ENCODE assay signal across 10 cellular contexts in genomic region chr3:187807086-187807862, GRCh38.
DNase-seq lines count a peak whose midpoint lies in the region; TF ChIP-seq lines count a peak whose summit lies in the region.
"Had no signal": no experiment of that assay in that cellular context is flagged by ENCODE, and none has a peak within 500 bp of the region (broad histone marks: within the 10 kb centered on the region; RNA-seq: fewer than 3 reads in every experiment).

No MANE protein-coding gene starts in this region.

- H2AFZ ChIP-seq in PC-9 (no peak overlapping the region), mammary epithelial cell (ENCODE audit: low read depth, low read length) (no peak overlapping the region), osteoblast (ENCODE audit: low read length) (no peak overlapping the region)

- H3K27me3 ChIP-seq in PC-9 (ENCODE audit: insufficient read depth, low read depth) (no peaks in the 10 kb centered on the region), mammary epithelial cell (ENCODE audit: insufficient read depth, low read length) (no peaks in the 10 kb centered on the region), thyroid gland (no peaks in the 10 kb centered on the region), osteoblast (ENCODE audit: insufficient read depth, low read length) (peaks cover 4% of the 10 kb centered on the region)

- H3K4me1 Mint-ChIP-seq in immature natural killer cell: peaks cover 7 to 19% of the 10 kb centered on the region in 2 donors

- no peaks in the 10 kb centered on the region for H3K9me2 ChIP-seq in PC-9 (ENCODE audit: insufficient read depth)

- POLR2A ChIA-PET in PC-9 (lab: Charles Lee; ENCODE audit: unreplicated experiment): interaction anchor here (0.7 kb wide), 1 partner anchor 82 kb away, joined by 4 read pairs; no protein-coding TSS in a partner anchor

- H3K79me2 ChIP-seq in PC-9 (ENCODE audit: low read depth) (no peaks in the 10 kb centered on the region), mammary epithelial cell (ENCODE audit: insufficient read depth, low read length) (no peaks in the 10 kb centered on the region), osteoblast (ENCODE audit: insufficient read depth, low read length) (no peaks in the 10 kb centered on the region)

- H3K9me3 Mint-ChIP-seq in immature natural killer cell: no peaks in the 10 kb centered on the region

- H3K27ac ChIP-seq in PC-9 (peak overlapping the region; percentile 87), mammary epithelial cell (ENCODE audit: insufficient read depth, low read depth, low read length) (no peak overlapping the region), thyroid gland (no peak overlapping the region), osteoblast (ENCODE audit: low read depth, low read length) (no peak overlapping the region)

- H3K4me2 ChIP-seq in PC-9 (peak overlapping the region; percentile 81), mammary epithelial cell (ENCODE audit: insufficient read depth, low read depth, low read length) (no peak overlapping the region), osteoblast (ENCODE audit: insufficient read depth, low read length) (no peak overlapping the region)

- dilution Hi-C loops in mammary epithelial cell (cut with HindIII; ENCODE audit: low sequenced_read_pairs): loop anchor here (5.0 kb wide), 2 partner anchors 60 to 80 kb away; partner anchors contain the start of gene BCL6

- no peak overlapping the region for H3K9ac ChIP-seq in mammary epithelial cell (ENCODE audit: insufficient read depth, low read length)

- no peak overlapping the region for H3K4me3 Mint-ChIP-seq in immature natural killer cell

- TF ChIP-seq POLR2A in thyroid gland (IDR thresholded peaks at IDR 0.05): no peak

- DNase-seq in GM12865 (ENCODE audit: low read depth) (peak; percentile 48), PC-9 (peak in 1 of 2 experiments; percentile 71), mammary epithelial cell (peak; percentile 85), thyroid gland (no peak), osteoblast (ENCODE audit: insufficient read length, low spot score, missing footprints) (no peak), immature natural killer cell (no peak), H4 (ENCODE audit: low spot score) (no peak)
- DNase-seq in stimulated activated CD4-positive, alpha-beta T cell treated with anti-CD3 and anti-CD28 coated beads, Interleukin-2, amount 100 ng/mL, for 24 hours: peak; percentile 54 to 61
- DNase-seq: left cardiac atrium, NCI-H1105 had no signal

- peaks cover 58% of the 10 kb centered on the region for H3K4me1 ChIP-seq in PC-9 (replicated peaks; ENCODE audit: insufficient read depth)
- peaks cover 43% of the 10 kb centered on the region for H3K4me1 ChIP-seq in mammary epithelial cell (ENCODE audit: insufficient read depth, low read length)
- peaks cover 13 to 19% of the 10 kb centered on the region in 2 donors for H3K4me1 ChIP-seq in thyroid gland
- peaks cover 2% of the 10 kb centered on the region for H3K4me1 ChIP-seq in osteoblast (ENCODE audit: insufficient read depth, low read length)

- H3K9me3 ChIP-seq in PC-9 (ENCODE audit: insufficient read depth, low read depth) (no peaks in the 10 kb centered on the region; the same call in 1 of the 2 replicates), mammary epithelial cell (replicated peaks; ENCODE audit: insufficient read depth, low read length) (no peaks in the 10 kb centered on the region), thyroid gland (no peaks in the 10 kb centered on the region), osteoblast (ENCODE audit: low read depth, low read length) (no peaks in the 10 kb centered on the region)

- H3F3A ChIP-seq in PC-9 (ENCODE audit: insufficient read depth, low read depth): peaks cover 40% of the 10 kb centered on the region

- intact Hi-C loops in PC-9 (cut with micrococcal nuclease; ENCODE audit: unreplicated experiment) (no loop called here), mammary epithelial cell (cut with micrococcal nuclease) (no loop called here), thyroid gland (cut with DNase I) (no loop called here)

- BruUV-seq in PC-9 (replicated peaks; lab: Mats Ljungman, UMichigan) (no TSS peak), mammary epithelial cell (replicated peaks; lab: Mats Ljungman, UMichigan) (no TSS peak)

- H3K36me3 Mint-ChIP-seq in immature natural killer cell: peaks cover 0 to 3% (median 0%) of the 10 kb centered on the region in 3 donors

- H4K20me1 ChIP-seq in PC-9 (ENCODE audit: insufficient read depth) (no peaks in the 10 kb centered on the region), mammary epithelial cell (ENCODE audit: insufficient read depth, low read length) (no peaks in the 10 kb centered on the region), osteoblast (ENCODE audit: insufficient read depth, low read length) (no peaks in the 10 kb centered on the region)

- in situ Hi-C loops in mammary epithelial cell (cut with MboI; ENCODE audit: low sequenced_read_pairs in 2 of 2): no loop called here

- H3K36me3 ChIP-seq in PC-9 (ENCODE audit: low read depth) (no peaks in the 10 kb centered on the region), mammary epithelial cell (ENCODE audit: insufficient read depth, low read length) (no peaks in the 10 kb centered on the region), thyroid gland (no peaks in the 10 kb centered on the region), osteoblast (ENCODE audit: insufficient read depth, low read length) (no peaks in the 10 kb centered on the region)

- H3K4me3 ChIP-seq in GM12865 (ENCODE audit: low read depth, low read length) (no peak overlapping the region), PC-9 (no peak overlapping the region), mammary epithelial cell (replicated peaks in 1 of 3; ENCODE audit: insufficient read depth in 1 of 3, low read depth in 2 of 3, low read length in 3 of 3) (no peak overlapping the region), thyroid gland (replicated peaks in 1 of 3) (no peak overlapping the region), osteoblast (ENCODE audit: insufficient read depth, low read length) (no peak overlapping the region)

- H3K27ac Mint-ChIP-seq in immature natural killer cell: peak overlapping the region in 1 of 6 donors; percentile 18

- 40% methylated on average over 3 of the region's 3 CpGs for WGBS in mammary epithelial cell (ENCODE audit: low coverage, missing lambda C conversion rate)
- WGBS in thyroid gland, 2 donors: 88 to 90% methylated on average over 3 of the region's 3 CpGs

- CTCF ChIA-PET in PC-9 (lab: Charles Lee) (no interaction called here), mammary epithelial cell (lab: Charles Lee; ENCODE audit: low non-redundant PET) (no interaction called here)

- peaks cover 0 to 3% (median 2%) of the 10 kb centered on the region in 3 donors for H3K27me3 Mint-ChIP-seq in immature natural killer cell (ENCODE audit: low read depth in 3 of 3)

- TF ChIP-seq CTCF in GM12865 (IDR thresholded peaks at IDR 0.05; ENCODE audit: insufficient read depth, low read depth, low read length, missing control alignments) (no peak), PC-9 (conservative IDR thresholded peaks at IDR 0.05) (no peak), mammary epithelial cell (conservative IDR thresholded peaks at IDR 0.05 in 1 of 2, IDR thresholded peaks at IDR 0.05 in 1 of 2; ENCODE audit: extremely low read depth in 1 of 2, insufficient read depth in 1 of 2, low read depth in 1 of 2, low read length in 2 of 2) (no peak), thyroid gland (IDR thresholded peaks at IDR 0.05) (no peak), osteoblast (IDR thresholded peaks at IDR 0.05; ENCODE audit: extremely low read depth, low read depth, low read length) (no peak)

Comparison
In these comparisons a context has a peak if more than half of its experiments do, and no peak if none do; other contexts are left out.
1. DNase-seq: peak in GM12865 (single experiment), mammary epithelial cell (single experiment) and stimulated activated CD4-positive, alpha-beta T cell treated with anti-CD3 and anti-CD28 coated beads, Interleukin-2, amount 100 ng/mL, for 24 hours (2 of 2); none in thyroid gland (0 of 2), osteoblast (single experiment), immature natural killer cell (0 of 3) and H4 (single experiment).